ENCODE assay signal across 8 cellular contexts in the genomic region with DNA sequence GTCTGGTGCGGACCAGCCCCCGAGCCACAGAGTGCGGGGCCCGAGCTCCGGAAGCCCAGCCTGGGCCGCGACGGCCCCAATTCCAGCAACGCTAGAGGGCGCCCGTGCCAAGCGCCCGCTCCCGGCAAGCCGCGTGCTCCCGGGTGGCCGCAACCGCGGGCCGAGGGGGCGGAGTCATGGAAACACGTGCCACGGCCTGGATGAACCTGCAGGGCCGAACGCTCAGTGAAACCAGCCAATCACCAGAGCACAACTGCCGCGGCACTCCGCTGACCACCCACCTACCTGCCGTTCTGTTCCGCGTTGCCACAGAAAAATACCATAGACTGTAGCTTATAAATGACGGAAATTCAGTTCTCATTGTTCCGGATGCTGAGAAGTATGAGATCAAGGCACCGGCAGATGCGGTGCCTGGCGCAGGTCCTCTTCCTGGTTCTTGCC.
DNase-seq lines count a peak whose midpoint lies in the region; ATAC-seq and TF ChIP-seq lines count a peak whose summit lies in the region.

No MANE protein-coding gene starts in this region.

- no peak overlapping the region for H3K27ac Mint-ChIP-seq in chondrocyte (ENCODE audit: unreplicated experiment)

- no peaks in the 10 kb centered on the region for H3K36me3 Mint-ChIP-seq in chondrocyte (ENCODE audit: low read depth)

- no peaks in the 10 kb centered on the region for H3K9me3 Mint-ChIP-seq in chondrocyte (ENCODE audit: low read depth)

- ATAC-seq in GM19438 (IDR thresholded peaks at IDR 0.05; ENCODE audit: low read depth, unreplicated experiment) (peak; percentile 68), left lobe of liver (peak; percentile 90), HG02759 (IDR thresholded peaks at IDR 0.05; ENCODE audit: unreplicated experiment) (no peak), GM18511 (IDR thresholded peaks at IDR 0.05; ENCODE audit: unreplicated experiment) (no peak)

- DNase-seq in activated CD4-positive, alpha-beta T cell treated with anti-CD3 and anti-CD28 coated beads for 48 hours, result peak; percentile 88
- DNase-seq in chondrocyte (ENCODE audit: low spot score) (no peak), left lobe of liver (ENCODE audit: low spot score) (peak; percentile 65), epidermal melanocyte (ENCODE audit: insufficient read length, low spot score) (no peak)
- peak; percentile 71 to 78 for DNase-seq in stimulated activated CD4-positive, alpha-beta T cell treated with anti-CD3 and anti-CD28 coated beads, Interleukin-4, amount 100 ng/mL, for 48 hours (ENCODE audit: low read depth in 2 of 2)

- H3K27me3 Mint-ChIP-seq in chondrocyte (ENCODE audit: low read depth), result peaks cover 10% of the 10 kb centered on the region

- TF ChIP-seq CTCF in chondrocyte (IDR thresholded peaks at IDR 0.05), result peak; percentile 54

- H3K4me1 Mint-ChIP-seq in chondrocyte (ENCODE audit: low read depth), result peaks cover 23% of the 10 kb centered on the region

- no peak overlapping the region for H3K4me3 Mint-ChIP-seq in chondrocyte (ENCODE audit: unreplicated experiment)

Comparison
In these comparisons a context has a peak if more than half of its experiments do, and no peak if none do; other contexts are left out.
1. ATAC-seq: peak in GM19438 (single experiment) and left lobe of liver (single experiment); none in HG02759 (single experiment) and GM18511 (single experiment).
2. DNase-seq: peak in activated CD4-positive, alpha-beta T cell treated with anti-CD3 and anti-CD28 coated beads for 48 hours (single experiment), left lobe of liver (single experiment) and stimulated activated CD4-positive, alpha-beta T cell treated with anti-CD3 and anti-CD28 coated beads, Interleukin-4, amount 100 ng/mL, for 48 hours (2 of 2); none in chondrocyte (single experiment) and epidermal melanocyte (single experiment).